In the genomic region with DNA sequence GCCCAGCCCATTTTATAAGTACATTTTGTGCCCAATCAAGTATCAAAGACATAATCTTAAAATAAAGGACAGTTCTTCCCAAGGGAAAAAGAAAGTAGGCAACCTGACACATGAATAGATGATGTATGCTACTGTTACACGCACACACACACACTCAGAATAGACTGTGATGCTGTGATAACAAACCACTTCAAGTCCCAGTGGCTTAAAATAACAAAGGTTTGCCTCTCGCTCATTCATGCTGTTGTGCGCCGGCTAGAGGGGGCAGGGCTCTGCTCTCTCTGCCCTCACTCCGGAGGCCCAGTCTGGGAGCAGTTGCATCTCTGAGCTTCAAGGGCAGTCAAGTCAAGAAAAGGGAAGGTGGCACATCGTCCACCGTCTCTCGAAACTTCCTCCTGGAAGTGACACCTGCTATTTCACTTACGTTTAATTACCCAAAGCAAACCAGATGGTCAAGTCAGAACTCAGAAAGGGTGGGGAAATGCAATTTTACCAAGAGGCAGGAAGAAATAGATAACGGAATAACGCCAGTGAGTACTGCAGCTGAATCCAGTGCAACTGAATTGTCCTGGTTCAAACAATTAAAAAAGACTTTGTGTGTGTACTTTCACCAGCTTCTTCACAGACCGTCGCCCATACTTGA, we compare ENCODE assay signal across 8 cellular contexts. TPM values are rescaled to one million over a fixed set of nuclear protein-coding genes. Genes with fewer than 3 reads are reported as not detected.
DNase-seq lines count a peak whose midpoint lies in the region; ATAC-seq and TF ChIP-seq lines count a peak whose summit lies in the region.

No MANE protein-coding gene starts in this region.

- TF ChIP-seq EP300 in suprapubic skin (IDR thresholded peaks at IDR 0.05), result no peak

- H3K4me1 ChIP-seq in suprapubic skin, result peaks cover 18% of the 10 kb centered on the region

- WGBS in suprapubic skin, result 71% methylated on average over 13 of the region's 13 CpGs

- peak overlapping the region; percentile 94 for H3K27ac ChIP-seq in HL-60 (replicated peaks)
- H3K27ac ChIP-seq in suprapubic skin, result peak overlapping the region; percentile 53
- H3K27ac ChIP-seq in dorsolateral prefrontal cortex, result peak overlapping the region in 20 of 59 donors; percentile 0 to 66 (median 22)

- no peak for TF ChIP-seq POLR2A in suprapubic skin (IDR thresholded peaks at IDR 0.05)

- no peaks in the 10 kb centered on the region for H3K36me3 ChIP-seq in suprapubic skin

- peak; percentile 95 for DNase-seq in GM12865 (ENCODE audit: low read depth)
- DNase-seq in HL-60 (ENCODE audit: low read depth in 1 of 2, low spot score in 1 of 2), result peak; percentile 91 to 98
- DNase-seq in SK-N-DZ (ENCODE audit: low spot score), result peak; percentile 40
- peak; percentile 78 for DNase-seq in left ventricle myocardium superior
- peak in 1 of 2 donors; percentile 52 for DNase-seq in suprapubic skin (ENCODE audit: low spot score in 2 of 2)
- DNase-seq in HPDE6-E6E7 (ENCODE audit: extremely low spot score), result no peak
- no peak for DNase-seq in dorsolateral prefrontal cortex

- H3K4me3 ChIP-seq in GM12865 (ENCODE audit: low read depth, low read length), result peak overlapping the region; percentile 37
- H3K4me3 ChIP-seq in HL-60 (replicated peaks; ENCODE audit: insufficient read depth, low read length), result peak overlapping the region; percentile 11; the same call in 1 of the 2 replicates
- H3K4me3 ChIP-seq in suprapubic skin, result no peak overlapping the region
- peak overlapping the region in 4 of 59 donors; percentile 1 to 9 (median 3) for H3K4me3 ChIP-seq in dorsolateral prefrontal cortex

- TF ChIP-seq CTCF in GM12865 (IDR thresholded peaks at IDR 0.05; ENCODE audit: insufficient read depth, low read depth, low read length, missing control alignments) (no peak), HL-60 (IDR thresholded peaks at IDR 0.05; ENCODE audit: insufficient read depth, low read length) (no peak), suprapubic skin (IDR thresholded peaks at IDR 0.05) (no peak), dorsolateral prefrontal cortex (IDR thresholded peaks at IDR 0.05 in 54 of 56, conservative IDR thresholded peaks at IDR 0.05 in 2 of 56; ENCODE audit: low read depth in 1 of 56, partially characterized antibody in 56 of 56) (no peak)

- peak; percentile 89 for ATAC-seq in GM21447 (IDR thresholded peaks at IDR 0.05; ENCODE audit: unreplicated experiment)
- peak; percentile 92 for ATAC-seq in left ventricle myocardium superior

- H3K27me3 ChIP-seq in HL-60 (ENCODE audit: insufficient read depth, poor library complexity, severe bottlenecking) (no peaks in the 10 kb centered on the region), suprapubic skin (no peaks in the 10 kb centered on the region), dorsolateral prefrontal cortex (no peaks in the 10 kb centered on the region)

- no peaks in the 10 kb centered on the region for H3K9me3 ChIP-seq in suprapubic skin

- intact Hi-C loops in left ventricle myocardium superior (cut with micrococcal nuclease), result no loop called here
- intact Hi-C loops in dorsolateral prefrontal cortex (cut with DNase I), result no loop called here

RNA-seq across cellular contexts. Expression of a gene that starts 43.3 kb away (rescaled TPM):
- 0.73 and 0.74 TPM in 2 replicates for polyA plus RNA-seq in SK-N-DZ (2014; cell fraction: cytosol; rRNA removed)
- 0.38 and 0.95 TPM in 2 replicates for polyA plus RNA-seq in SK-N-DZ (2014; cell fraction: nucleus; rRNA removed)
- total RNA-seq in left ventricle myocardium superior, result 6.7 TPM
- total RNA-seq in suprapubic skin, result 10 to 100 TPM; 16.7 to 27.0 (median 24.8) TPM
- 10 to 100 TPM; 10.4 to 61.6 (median 31.4) TPM for total RNA-seq in dorsolateral prefrontal cortex

Comparison
In these comparisons a context has a peak if more than half of its experiments do, and no peak if none do; other contexts are left out.
1. DNase-seq: peak in GM12865 (single experiment), HL-60 (2 of 2), SK-N-DZ (single experiment) and left ventricle myocardium superior (single experiment); none in HPDE6-E6E7 (single experiment) and dorsolateral prefrontal cortex (0 of 10).